ENCODE assay signal across 8 cellular contexts in genomic region chr2:65435625-65436168, GRCh38. TPM values are rescaled to one million over a fixed set of nuclear protein-coding genes. Genes with fewer than 3 reads are reported as not detected.
A peak's percentile ranks its signal among the peaks of the same experiment; 100 is the strongest.
DNase-seq lines count a peak whose midpoint lies in the region; ATAC-seq and TF ChIP-seq lines count a peak whose summit lies in the region.

No MANE protein-coding gene starts in this region.

- peaks cover 6% of the 10 kb centered on the region; the same call in 1 of the 2 replicates for H4K20me1 ChIP-seq in GM23338 (replicated peaks; ENCODE audit: insufficient read depth)

- peaks cover 20% of the 10 kb centered on the region for H3F3A ChIP-seq in GM23338 (replicated peaks; ENCODE audit: low read depth)

- no peaks in the 10 kb centered on the region for H3K9me3 Mint-ChIP-seq in GM23338

- no peak overlapping the region for H3K27ac Mint-ChIP-seq in GM23338

- H3K27ac ChIP-seq in GM23338 (ENCODE audit: low read depth) (no peak overlapping the region; the same call in 1 of the 2 replicates), ascending aorta (peak overlapping the region; percentile 87 to 98), left ventricle myocardium inferior (replicated peaks) (peak overlapping the region; percentile 99), parathyroid adenoma (peak overlapping the region; percentile 93)

- DNase-seq in DMS 273 (lab: John Stamatoyannopoulos, UW; ENCODE audit: unreplicated experiment) (peak; percentile 94), GM23338 (ENCODE audit: low spot score) (peak; percentile 91), NAMALWA (ENCODE audit: low spot score) (peak; percentile 79), ascending aorta (ENCODE audit: low spot score in 2 of 2) (peak; percentile 62 to 93), left ventricle myocardium inferior (peak; percentile 90)

- peak; percentile 18 for ATAC-seq in GM23338
- peak; percentile 55 for ATAC-seq in SK-N-SH treated with all-trans-retinoic acid at 6 μM for 48 hours
- no peak for ATAC-seq in GM18873 (IDR thresholded peaks at IDR 0.05; ENCODE audit: low FRiP score, unreplicated experiment)

- H3K4me1 ChIP-seq in GM23338 (ENCODE audit: insufficient read depth), result peaks cover 43% of the 10 kb centered on the region
- H3K4me1 ChIP-seq in ascending aorta, result peaks cover 0 to 12% of the 10 kb centered on the region in 2 donors
- H3K4me1 ChIP-seq in left ventricle myocardium inferior, result peaks cover 50% of the 10 kb centered on the region
- H3K4me1 ChIP-seq in parathyroid adenoma, result peaks cover 2% of the 10 kb centered on the region

- H3K4me2 ChIP-seq in GM23338, result peak overlapping the region; percentile 97
- H3K4me2 ChIP-seq in parathyroid adenoma (ENCODE audit: low read length), result peak overlapping the region; percentile 97

- H3K27me3 Mint-ChIP-seq in GM23338 (ENCODE audit: insufficient read depth, low read depth, poor library complexity), result peaks cover 69% of the 10 kb centered on the region

- TF ChIP-seq CTCF in GM23338 (conservative IDR thresholded peaks at IDR 0.05; ENCODE audit: low read depth in 2 of 2) (0 out of 4 replicates have a peak, but pooled peaks of 1 of the 2 experiments have one; percentile 20), ascending aorta (IDR thresholded peaks at IDR 0.05) (peak in 1 of 3 experiments; percentile 16), left ventricle myocardium inferior (IDR thresholded peaks at IDR 0.05; ENCODE audit: borderline replicate concordance) (peak; percentile 28), parathyroid adenoma (IDR thresholded peaks at IDR 0.05) (peak; percentile 33)

- H3K36me3 ChIP-seq in GM23338 (ENCODE audit: insufficient read depth) (no peaks in the 10 kb centered on the region), ascending aorta (no peaks in the 10 kb centered on the region), left ventricle myocardium inferior (no peaks in the 10 kb centered on the region), parathyroid adenoma (ENCODE audit: control insufficient read depth, insufficient read depth, low read length) (no peaks in the 10 kb centered on the region)

- peak overlapping the region; percentile 91 for H3K4me3 Mint-ChIP-seq in GM23338

- H3K79me2 ChIP-seq in GM23338 (replicated peaks; ENCODE audit: insufficient read depth) (0 out of 2 replicates have a peak, but pooled peaks cover under 1% of the 10 kb centered on the region), parathyroid adenoma (peaks cover 5% of the 10 kb centered on the region)

- peaks cover 48% of the 10 kb centered on the region for H3K4me1 Mint-ChIP-seq in GM23338

- no peak overlapping the region for H3K9ac ChIP-seq in parathyroid adenoma

- peaks cover 73% of the 10 kb centered on the region for H3K27me3 ChIP-seq in GM23338 (ENCODE audit: insufficient read depth)
- H3K27me3 ChIP-seq in ascending aorta, result no peaks in the 10 kb centered on the region
- no peaks in the 10 kb centered on the region for H3K27me3 ChIP-seq in left ventricle myocardium inferior (ENCODE audit: low read depth)
- H3K27me3 ChIP-seq in parathyroid adenoma (ENCODE audit: control insufficient read depth, insufficient read depth, low read length), result no peaks in the 10 kb centered on the region

- intact Hi-C loops in ascending aorta (cut with DNase I), result loop anchor here (1.0 to 2.0 kb wide), 6 partner anchors 117 to 685 kb away; partner anchors contain the start of genes ACTR2, CEP68 and RAB1A
- intact Hi-C loops in left ventricle myocardium inferior (cut with micrococcal nuclease), result loop anchor here (5.0 to 10.0 kb wide), 2 partner anchors 112 to 161 kb away; no protein-coding TSS in a partner anchor

- peak overlapping the region; percentile 89 for H3K4me3 ChIP-seq in GM23338
- peak overlapping the region; percentile 73 to 91 for H3K4me3 ChIP-seq in ascending aorta
- H3K4me3 ChIP-seq in left ventricle myocardium inferior, result peak overlapping the region; percentile 82
- H3K4me3 ChIP-seq in parathyroid adenoma (ENCODE audit: low read depth, low read length), result peak overlapping the region; percentile 81

- H3K36me3 Mint-ChIP-seq in GM23338 (ENCODE audit: low read depth), result no peaks in the 10 kb centered on the region

- H2AFZ ChIP-seq in GM23338 (peak overlapping the region; percentile 100), parathyroid adenoma (peak overlapping the region; percentile 93)

- H3K9me3 ChIP-seq in ascending aorta, result no peaks in the 10 kb centered on the region
- no peaks in the 10 kb centered on the region for H3K9me3 ChIP-seq in left ventricle myocardium inferior (replicated peaks)
- H3K9me3 ChIP-seq in parathyroid adenoma (ENCODE audit: control insufficient read depth, low read length), result no peaks in the 10 kb centered on the region

- no peaks in the 10 kb centered on the region for H3K9me2 ChIP-seq in GM23338 (ENCODE audit: insufficient read depth)

TF ChIP-seq in GM23338, 12 proteins besides CTCF, POLR2A, EP300 and RAD21:
- TF ChIP-seq EZH2phosphoT487 (IDR thresholded peaks at IDR 0.05; ENCODE audit: unreplicated experiment) (no peak), CREB1 (CRISPR knock-in tag; IDR thresholded peaks at IDR 0.05; ENCODE audit: low read depth) (peak; percentile 58; the same call in 1 of the 2 replicates)

TF ChIP-seq in SK-N-SH treated with all-trans-retinoic acid at 6 μM for 48 hours, 23 proteins besides CTCF, POLR2A, EP300 and RAD21 (continues in another document):
- TF ChIP-seq CSDC2 (CRISPR knock-in tag; IDR thresholded peaks at IDR 0.05) (0 out of 2 replicates have a peak, but pooled peaks have one; percentile 31), CREB5 (CRISPR knock-in tag; IDR thresholded peaks at IDR 0.05; ENCODE audit: low read depth) (no peak), ZNF70 (CRISPR knock-in tag; IDR thresholded peaks at IDR 0.05) (no peak), GLIS3 (CRISPR knock-in tag; IDR thresholded peaks at IDR 0.05) (0 out of 2 replicates have a peak, but pooled peaks have one; percentile 58), ZFP3 (CRISPR knock-in tag; IDR thresholded peaks at IDR 0.05) (peak; percentile 62; the same call in 1 of the 2 replicates), ZFP30 (CRISPR knock-in tag; IDR thresholded peaks at IDR 0.05) (no peak), RARB (CRISPR knock-in tag; IDR thresholded peaks at IDR 0.05) (no peak), PATZ1 (CRISPR knock-in tag; IDR thresholded peaks at IDR 0.05; ENCODE audit: borderline replicate concordance) (peak; percentile 95), TSHZ2 (CRISPR knock-in tag; IDR thresholded peaks at IDR 0.05) (peak; percentile 47; the same call in 1 of the 2 replicates), PPARA (CRISPR knock-in tag; IDR thresholded peaks at IDR 0.05; ENCODE audit: borderline replicate concordance) (no peak)

RNA-seq across cellular contexts. Expression of gene SPRED2, which starts 3.3 kb away (rescaled TPM):
- 10.4 and 13.0 TPM in 2 replicates for total RNA-seq in GM23338 (2014; rRNA removed; shearing (Covaris generic))
- 7.2 and 8.7 TPM in 2 replicates for polyA plus RNA-seq in GM23338 (2016; fragmentation: Nextera tagmentation; extraction: Ambion mirVana)
- 18.5 TPM for total RNA-seq in ascending aorta
- 18.9 TPM for total RNA-seq in left ventricle myocardium inferior
